10 cellular contexts compared by ENCODE assay signal in the genomic region with DNA sequence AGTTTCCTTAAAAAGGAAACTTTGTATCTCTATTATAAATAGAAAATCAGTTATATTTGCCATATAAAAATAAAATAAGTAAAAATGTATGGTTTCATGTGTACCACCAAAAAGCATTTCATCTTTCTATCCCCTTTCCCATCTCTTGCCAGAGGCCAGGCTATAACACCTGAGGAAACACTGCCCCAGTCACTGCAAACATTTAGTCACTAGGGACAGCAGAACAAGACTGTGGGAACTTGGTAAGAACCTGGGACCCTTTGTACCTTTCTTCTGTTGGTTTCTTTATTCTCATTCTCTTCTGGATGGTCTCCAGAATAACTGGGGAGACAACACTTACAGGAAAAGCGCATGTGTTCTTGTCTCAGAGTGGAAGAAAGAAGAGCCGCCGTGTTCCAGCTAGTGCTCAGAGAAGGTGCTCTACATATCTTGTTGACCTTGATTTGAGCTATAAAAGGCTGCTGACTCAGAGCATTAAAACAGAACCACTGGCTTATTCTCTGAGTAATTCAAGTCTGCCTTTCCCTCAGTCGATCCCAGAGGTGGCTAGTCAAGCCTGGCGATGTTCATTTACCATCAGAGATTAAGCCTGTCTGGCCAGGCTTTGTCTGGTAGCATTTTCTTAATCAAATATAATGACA.
DNase-seq lines count a peak whose midpoint lies in the region; ATAC-seq and TF ChIP-seq lines count a peak whose summit lies in the region.
"Had no signal": no experiment of that assay in that cellular context is flagged by ENCODE, and none has a peak within 500 bp of the region (broad histone marks: within the 10 kb centered on the region; RNA-seq: fewer than 3 reads in every experiment).

No MANE protein-coding gene starts in this region.

- ATAC-seq in gastroesophageal sphincter (peak; percentile 16), HG03460 (IDR thresholded peaks at IDR 0.05; ENCODE audit: unreplicated experiment) (no peak), GM19351 (IDR thresholded peaks at IDR 0.05; ENCODE audit: unreplicated experiment) (no peak), natural killer cell (no peak)

- no peaks in the 10 kb centered on the region for H3K27me3 ChIP-seq in gastroesophageal sphincter

- H3K4me3 Mint-ChIP-seq in natural killer cell: no peak overlapping the region
- H3K4me3 Mint-ChIP-seq: memory B cell had no signal

- no peak overlapping the region for H3K27ac Mint-ChIP-seq in natural killer cell
- H3K27ac Mint-ChIP-seq: memory B cell had no signal

- intact Hi-C loops in natural killer cell (cut with micrococcal nuclease): no loop called here

- no peak overlapping the region for H3K4me3 ChIP-seq in gastroesophageal sphincter

- H3K9me3 ChIP-seq in gastroesophageal sphincter: no peaks in the 10 kb centered on the region

- 63 to 76% methylated on average over 5 of the region's 5 CpGs for WGBS in gastroesophageal sphincter (ENCODE audit: low coverage in 1 of 2), 2 donors

- no peaks in the 10 kb centered on the region for H3K36me3 ChIP-seq in gastroesophageal sphincter

- peak overlapping the region in 2 of 4 donors; percentile 41 for H3K27ac ChIP-seq in gastroesophageal sphincter

- TF ChIP-seq CTCF in gastroesophageal sphincter (IDR thresholded peaks at IDR 0.05): no peak
- TF ChIP-seq CTCF in natural killer cell (IDR thresholded peaks at IDR 0.05): no peak

- no peaks in the 10 kb centered on the region for H3K36me3 Mint-ChIP-seq in natural killer cell
- H3K36me3 Mint-ChIP-seq: memory B cell had no signal

- H3K9me3 Mint-ChIP-seq in natural killer cell: peaks cover 8 to 9% of the 10 kb centered on the region in 2 donors
- H3K9me3 Mint-ChIP-seq: memory B cell had no signal

- H3K27me3 Mint-ChIP-seq in natural killer cell (ENCODE audit: low read depth in 2 of 2): no peaks in the 10 kb centered on the region
- H3K27me3 Mint-ChIP-seq: memory B cell had no signal

- no peak for TF ChIP-seq POLR2A in gastroesophageal sphincter (IDR thresholded peaks at IDR 0.05)

- no peaks in the 10 kb centered on the region for H3K4me1 Mint-ChIP-seq in natural killer cell
- H3K4me1 Mint-ChIP-seq: memory B cell had no signal

- peaks cover 0 to 28% (median 5%) of the 10 kb centered on the region in 3 donors for H3K4me1 ChIP-seq in gastroesophageal sphincter

- DNase-seq in Daoy (ENCODE audit: low read depth) (peak; percentile 52), SW480 (ENCODE audit: low spot score) (peak; percentile 6), renal cortical epithelial cell (ENCODE audit: low read depth) (peak; percentile 94), HUDEP-2 (lab: John Stamatoyannopoulos, UW; ENCODE audit: unreplicated experiment in 76 of 76) (no peak), natural killer cell (no peak)
- DNase-seq: activated CD4-positive, alpha-beta T cell treated with anti-CD3 and anti-CD28 coated beads, Interleukin-2, amount 50 U/mL, for 4 hours had no signal

- TF ChIP-seq EP300 in gastroesophageal sphincter (IDR thresholded peaks at IDR 0.05): no peak

Comparison
In these comparisons a context has a peak if more than half of its experiments do, and no peak if none do; other contexts are left out.
1. DNase-seq: peak in Daoy (single experiment), SW480 (single experiment) and renal cortical epithelial cell (single experiment); none in HUDEP-2 (0 of 76) and natural killer cell (single experiment).